In genomic region chr9:121895836-121896544, GRCh38 we compare ENCODE assay signal across 11 cellular contexts.
DNase-seq lines count a peak whose midpoint lies in the region; ATAC-seq and TF ChIP-seq lines count a peak whose summit lies in the region.
"Had no signal": no experiment of that assay in that cellular context is flagged by ENCODE, and none has a peak within 500 bp of the region (broad histone marks: within the 10 kb centered on the region; RNA-seq: fewer than 3 reads in every experiment).

No MANE protein-coding gene starts in this region.

- TF ChIP-seq CTCF in uterus (IDR thresholded peaks at IDR 0.05): peak; percentile 23 to 48 (median 38)

- peaks cover 6% of the 10 kb centered on the region for H3K9me3 Mint-ChIP-seq in activated naive CD4-positive, alpha-beta T cell treated with anti-CD3 and anti-CD28 coated beads, Interleukin-2, amount 50 U/mL, for 24 hours
- peaks cover 4 to 11% of the 10 kb centered on the region in 2 donors for H3K9me3 Mint-ChIP-seq in activated naive CD4-positive, alpha-beta T cell treated with anti-CD3 and anti-CD28 coated beads, Interleukin-2, amount 50 U/mL, for 72 hours

- no peaks in the 10 kb centered on the region for H3K4me1 Mint-ChIP-seq in activated naive CD4-positive, alpha-beta T cell treated with anti-CD3 and anti-CD28 coated beads, Interleukin-2, amount 50 U/mL, for 24 hours

- no peak for TF ChIP-seq POLR2A in uterus (IDR thresholded peaks at IDR 0.05)

- H3K27ac ChIP-seq in uterus: peak overlapping the region; percentile 2 to 64
- H3K27ac ChIP-seq: BLaER1 treated with 17β-estradiol and CSF1 and Interleukin-3, amounts not matched to agents 10 nM and 100 nM had no signal

- H3K27me3 Mint-ChIP-seq in activated naive CD4-positive, alpha-beta T cell treated with anti-CD3 and anti-CD28 coated beads, Interleukin-2, amount 50 U/mL, for 24 hours: no peaks in the 10 kb centered on the region

- H3K27me3 ChIP-seq in uterus: no peaks in the 10 kb centered on the region
- H3K27me3 ChIP-seq: BLaER1 treated with 17β-estradiol and CSF1 and Interleukin-3, amounts not matched to agents 10 nM and 100 nM had no signal

- intact Hi-C loops in uterus (cut with DNase I; ENCODE audit: low total_unique reads): no loop called here

- H3K36me3 ChIP-seq in uterus: no peaks in the 10 kb centered on the region
- H3K36me3 ChIP-seq: BLaER1 treated with 17β-estradiol and CSF1 and Interleukin-3, amounts not matched to agents 10 nM and 100 nM had no signal

- ATAC-seq in activated naive CD4-positive, alpha-beta T cell treated with anti-CD3 and anti-CD28 coated beads, Interleukin-2, amount 50 U/mL, for 72 hours: no peak
- no peak for ATAC-seq in HG03025 (IDR thresholded peaks at IDR 0.05; ENCODE audit: low FRiP score, unreplicated experiment)

- no peak overlapping the region for H3K4me3 ChIP-seq in uterus
- H3K4me3 ChIP-seq: BLaER1 treated with 17β-estradiol and CSF1 and Interleukin-3, amounts not matched to agents 10 nM and 100 nM had no signal

- no peaks in the 10 kb centered on the region for H3K4me1 ChIP-seq in uterus

- DNase-seq in activated naive CD4-positive, alpha-beta T cell treated with anti-CD3 and anti-CD28 coated beads, Interleukin-2, amount 50 U/mL, for 72 hours (ENCODE audit: low spot score in 2 of 2): no peak
- DNase-seq in amniotic epithelial cell (ENCODE audit: low read depth) (peak; percentile 88), kidney glomerular epithelial cell (lab: John Stamatoyannopoulos, UW) (peak; percentile 32), uterus (peak; percentile 83 to 85), SHP77 (lab: John Stamatoyannopoulos, UW) (no peak)
- DNase-seq in central memory CD4-positive, alpha-beta T cell: no peak
- DNase-seq: NCI-H524 treated with DMSO at 0.1 percent for 48 hours had no signal

- H3K27ac Mint-ChIP-seq in activated naive CD4-positive, alpha-beta T cell treated with anti-CD3 and anti-CD28 coated beads, Interleukin-2, amount 50 U/mL, for 24 hours: peak overlapping the region; percentile 68
- H3K27ac Mint-ChIP-seq in activated naive CD4-positive, alpha-beta T cell treated with anti-CD3 and anti-CD28 coated beads, Interleukin-2, amount 50 U/mL, for 72 hours: peak overlapping the region in 1 of 2 donors; percentile 80

- H3K36me3 Mint-ChIP-seq in activated naive CD4-positive, alpha-beta T cell treated with anti-CD3 and anti-CD28 coated beads, Interleukin-2, amount 50 U/mL, for 24 hours: no peaks in the 10 kb centered on the region
- no peaks in the 10 kb centered on the region for H3K36me3 Mint-ChIP-seq in activated naive CD4-positive, alpha-beta T cell treated with anti-CD3 and anti-CD28 coated beads, Interleukin-2, amount 50 U/mL, for 72 hours

- H3K4me3 Mint-ChIP-seq in activated naive CD4-positive, alpha-beta T cell treated with anti-CD3 and anti-CD28 coated beads, Interleukin-2, amount 50 U/mL, for 24 hours: no peak overlapping the region
- H3K4me3 Mint-ChIP-seq: H9 had no signal

- H3K9me3 ChIP-seq in uterus: no peaks in the 10 kb centered on the region

Comparison
In these comparisons a context has a peak if more than half of its experiments do, and no peak if none do; other contexts are left out.
1. DNase-seq: peak in amniotic epithelial cell (single experiment), kidney glomerular epithelial cell (single experiment) and uterus (2 of 2); none in activated naive CD4-positive, alpha-beta T cell treated with anti-CD3 and anti-CD28 coated beads, Interleukin-2, amount 50 U/mL, for 72 hours (0 of 2), central memory CD4-positive, alpha-beta T cell (single experiment) and SHP77 (0 of 2).